ENCODE assay signal across 18 cellular contexts in genomic region chr12:61676520-61676919, GRCh38.
DNase-seq lines count a peak whose midpoint lies in the region; ATAC-seq, FAIRE-seq and TF ChIP-seq lines count a peak whose summit lies in the region.
"Had no signal": no experiment of that assay in that cellular context is flagged by ENCODE, and none has a peak within 500 bp of the region (broad histone marks: within the 10 kb centered on the region; RNA-seq: fewer than 3 reads in every experiment).

No MANE protein-coding gene starts in this region.

- no peaks in the 10 kb centered on the region; the same call in 1 of the 2 replicates for H3K27me3 Mint-ChIP-seq in H9 (ENCODE audit: low read depth)
- H3K27me3 Mint-ChIP-seq: CD4-positive, alpha-beta memory T cell had no signal

- intact Hi-C loops in PC-3 (cut with micrococcal nuclease), result no loop called here

- no peak overlapping the region for H3T11ph ChIP-seq in H9 (ENCODE audit: low read length)

- peak; percentile 76 for FAIRE-seq in bronchial epithelial cell (lab: Jason Lieb, UNC)
- FAIRE-seq: GM12892, HepG2, HTR-8/SVneo had no signal

- H3K79me2 ChIP-seq in H9 (ENCODE audit: insufficient read depth, low read length) (no peaks in the 10 kb centered on the region), PC-3 (ENCODE audit: low read length) (no peaks in the 10 kb centered on the region)

- peaks cover 8 to 12% of the 10 kb centered on the region in 2 experiments for H3K9me3 Mint-ChIP-seq in H9

- no peaks in the 10 kb centered on the region for H3K23me2 ChIP-seq in H9 (ENCODE audit: insufficient read length, low read depth, low read length, poor library complexity, severe bottlenecking)

- peak overlapping the region; percentile 85 for H2AK5ac ChIP-seq in H9 (ENCODE audit: insufficient read length, low read length)

- no peak overlapping the region for H2BK120ac ChIP-seq in H9 (ENCODE audit: low read depth, low read length, poor library complexity, severe bottlenecking)

- H3K9ac ChIP-seq in H9 (ENCODE audit: extremely low read depth, insufficient read length, low read length) (no peak overlapping the region), PC-3 (ENCODE audit: low read length) (no peak overlapping the region)

- H3F3A ChIP-seq in PC-3 (ENCODE audit: low read length, unreplicated experiment), result no peaks in the 10 kb centered on the region

- POLR2A ChIA-PET in PC-3 (lab: Charles Lee; ENCODE audit: unreplicated experiment), result no interaction called here

- no peak for TF ChIP-seq CTCF in H9 (conservative IDR thresholded peaks at IDR 0.05)
- TF ChIP-seq CTCF in PC-3 (conservative IDR thresholded peaks at IDR 0.05; ENCODE audit: low read depth, low read length), result no peak
- no peak for TF ChIP-seq CTCF in bronchial epithelial cell (IDR thresholded peaks at IDR 0.05; ENCODE audit: insufficient read depth, low read length, severe bottlenecking)

- no peak overlapping the region for H2BK5ac ChIP-seq in H9 (ENCODE audit: insufficient read length, low read length)

- H3K27me3 ChIP-seq in H9 (ENCODE audit: insufficient read depth, low read length) (no peaks in the 10 kb centered on the region), PC-3 (ENCODE audit: low read length) (no peaks in the 10 kb centered on the region), bronchial epithelial cell (ENCODE audit: control insufficient read depth, insufficient read depth, low read length) (no peaks in the 10 kb centered on the region)
- H3K27me3 ChIP-seq: BE2C had no signal

- no peaks in the 10 kb centered on the region for H3K9me3 ChIP-seq in H9 (ENCODE audit: control insufficient read depth, low read depth, low read length)
- no peaks in the 10 kb centered on the region for H3K9me3 ChIP-seq in PC-3 (ENCODE audit: low read length)
- H3K9me3 ChIP-seq: BE2C, HAP-1 had no signal

- no peak overlapping the region for H2BK12ac ChIP-seq in H9 (ENCODE audit: insufficient read length, low read depth, low read length)

- no peak overlapping the region for H2BK20ac ChIP-seq in H9 (ENCODE audit: low read depth, low read length, poor library complexity, severe bottlenecking)

- H2AFZ ChIP-seq in H9 (ENCODE audit: low read length) (no peak overlapping the region), PC-3 (ENCODE audit: low read length) (no peak overlapping the region)

- no peaks in the 10 kb centered on the region for H3K4me1 Mint-ChIP-seq in H9
- H3K4me1 Mint-ChIP-seq: CD4-positive, alpha-beta memory T cell had no signal

- H4K5ac ChIP-seq in H9 (ENCODE audit: insufficient read length, low read depth, low read length), result no peak overlapping the region

- H3K56ac ChIP-seq in H9 (ENCODE audit: insufficient read length, low read depth, low read length), result no peak overlapping the region

- H3K4ac ChIP-seq in H9 (ENCODE audit: low read depth, low read length), result no peak overlapping the region

- H3K36me3 ChIP-seq in PC-3 (ENCODE audit: low read depth, low read length) (no peaks in the 10 kb centered on the region), bronchial epithelial cell (ENCODE audit: control insufficient read depth, insufficient read depth, low read length) (no peaks in the 10 kb centered on the region)
- H3K36me3 ChIP-seq: BE2C, HAP-1 had no signal

- BruUV-seq in PC-3 (replicated peaks; lab: Mats Ljungman, UMichigan), result no TSS peak

- no peak overlapping the region for H3K18ac ChIP-seq in H9 (ENCODE audit: insufficient read length, low read depth, low read length)

- no peak overlapping the region for H3K14ac ChIP-seq in H9 (ENCODE audit: insufficient read depth, low read length)

- no peaks in the 10 kb centered on the region for H4K20me1 ChIP-seq in H9 (ENCODE audit: control insufficient read depth, insufficient read depth, insufficient read length)
- H4K20me1 ChIP-seq in PC-3 (ENCODE audit: low read length), result no peaks in the 10 kb centered on the region

- H3K4me3 ChIP-seq in PC-3 (ENCODE audit: low read length) (no peak overlapping the region), bronchial epithelial cell (ENCODE audit: low read depth, low read length) (no peak overlapping the region)
- H3K4me3 ChIP-seq: HAP-1 had no signal

- CTCF ChIA-PET in PC-3 (lab: Charles Lee), result no interaction called here

- H3K4me1 ChIP-seq in H9 (ENCODE audit: insufficient read depth, low read length) (no peaks in the 10 kb centered on the region), PC-3 (ENCODE audit: insufficient read depth, low read length) (no peaks in the 10 kb centered on the region)
- H3K4me1 ChIP-seq: BE2C, HAP-1 had no signal

- H3K27ac ChIP-seq in H9 (ENCODE audit: insufficient read length, low read depth, low read length) (no peak overlapping the region), PC-3 (ENCODE audit: low read length) (no peak overlapping the region)
- H3K27ac ChIP-seq: C4-2B had no signal

- H3K79me1 ChIP-seq in H9 (ENCODE audit: insufficient read depth, low read depth, low read length, poor library complexity, severe bottlenecking), result no peaks in the 10 kb centered on the region

- peaks cover 6 to 7% (median 6%) of the 10 kb centered on the region in 3 experiments for H3K36me3 Mint-ChIP-seq in H9 (ENCODE audit: insufficient read depth in 1 of 3, low read depth in 3 of 3)
- H3K36me3 Mint-ChIP-seq: CD4-positive, alpha-beta memory T cell had no signal

- ATAC-seq in PC-3 (no peak), HG02588 (IDR thresholded peaks at IDR 0.05; ENCODE audit: unreplicated experiment) (no peak), GM21528 (IDR thresholded peaks at IDR 0.05; ENCODE audit: low FRiP score, unreplicated experiment) (no peak)
- ATAC-seq: HepG2 had no signal

- no peak overlapping the region; a peak in 1 of 7 replicates for H3K27ac Mint-ChIP-seq in H9
- H3K27ac Mint-ChIP-seq: CD4-positive, alpha-beta memory T cell; HFFc6 had no signal

- no peak overlapping the region for H3K23ac ChIP-seq in H9 (ENCODE audit: insufficient read length, low read depth, low read length)

- no peak overlapping the region for H2BK15ac ChIP-seq in H9 (ENCODE audit: low read depth, low read length)

- H3K4me3 Mint-ChIP-seq in H9, result no peak overlapping the region
- H3K4me3 Mint-ChIP-seq: CD4-positive, alpha-beta memory T cell; HFFc6 had no signal

- no peaks in the 10 kb centered on the region for H3K9me2 ChIP-seq in PC-3 (replicated peaks; ENCODE audit: low read length)

- H4K91ac ChIP-seq in H9 (ENCODE audit: insufficient read length, low read depth, low read length), result no peak overlapping the region

- H4K8ac ChIP-seq in H9 (replicated peaks; ENCODE audit: insufficient read length, low read depth, low read length), result no peak overlapping the region

- DNase-seq in H9 (no peak), PC-3 (peak; percentile 35), bronchial epithelial cell (ENCODE audit: low read depth) (peak; percentile 42), kidney tubule cell (ENCODE audit: low spot score) (peak; percentile 46), NCI-H2171 (lab: John Stamatoyannopoulos, UW) (no peak)
- DNase-seq: BE2C; CD4-positive, alpha-beta memory T cell; DND-41; GDM1; GOT3; HFFc6 had no signal

- H3K4me2 ChIP-seq in H9 (ENCODE audit: insufficient read depth, insufficient read length, low read length), result no peak overlapping the region
- H3K4me2 ChIP-seq in PC-3 (ENCODE audit: low read length), result no peak overlapping the region

Comparison
In these comparisons a context has a peak if more than half of its experiments do, and no peak if none do; other contexts are left out.
1. DNase-seq: peak in PC-3 (single experiment), bronchial epithelial cell (single experiment) and kidney tubule cell (single experiment); none in H9 (single experiment) and NCI-H2171 (single experiment).